In genomic region chr6:11096109-11096508, GRCh38 we compare ENCODE assay signal across 1 cellular context.
TF ChIP-seq lines count a peak whose summit lies in the region.

No MANE protein-coding gene starts in this region.

TF ChIP-seq in GM23338, 12 proteins besides CTCF, POLR2A, EP300 and RAD21 (continued from another document):
- no peak for TF ChIP-seq REST (IDR thresholded peaks at IDR 0.05; ENCODE audit: unreplicated experiment)
- TF ChIP-seq CREB1 (CRISPR knock-in tag; IDR thresholded peaks at IDR 0.05; ENCODE audit: low read depth): no peak
